Comparison of ENCODE assay signal across 1 cellular context in the genomic region with DNA sequence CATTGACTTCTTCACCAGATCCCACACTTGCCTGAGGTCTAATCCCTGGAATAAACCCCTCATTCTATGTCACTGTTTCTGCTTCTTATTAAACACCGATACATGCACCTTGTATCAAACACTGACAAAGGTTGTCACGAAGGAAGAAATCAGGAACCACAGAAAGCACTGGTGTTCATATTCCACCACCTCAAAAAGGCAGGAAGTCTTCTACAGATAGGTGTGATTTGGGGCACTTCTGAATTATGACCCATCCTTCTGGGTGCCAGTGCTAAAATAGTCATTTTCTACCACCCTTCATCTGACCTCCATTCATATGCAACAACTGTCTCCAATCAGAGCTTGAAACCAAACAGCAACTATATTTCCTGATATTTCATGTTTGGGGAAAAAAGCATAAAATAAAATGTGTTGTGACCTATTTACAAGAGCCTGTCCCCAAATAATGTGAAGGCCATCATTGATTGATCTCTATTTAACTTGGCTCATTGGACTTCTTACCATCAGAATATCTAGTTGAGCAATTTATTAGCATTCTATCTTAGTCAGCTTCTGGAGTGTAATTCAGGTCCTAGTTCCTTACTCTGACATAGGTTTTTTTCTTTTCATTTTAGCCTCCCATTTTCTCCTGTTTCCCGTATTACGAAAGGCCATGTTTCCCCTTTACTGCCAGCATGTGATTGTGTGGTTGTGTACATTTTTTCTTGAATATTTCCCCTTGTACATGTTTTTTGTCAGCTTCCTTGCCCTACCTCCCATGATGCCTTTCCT.
TF ChIP-seq lines count a peak whose summit lies in the region.

No MANE protein-coding gene starts in this region.

TF ChIP-seq in GM12878, 131 proteins besides CTCF, POLR2A, EP300 and RAD21:
- TF ChIP-seq FOS (IDR thresholded peaks at IDR 0.05; ENCODE audit: borderline replicate concordance, extremely low read depth, insufficient read length) (no peak), POLR2AphosphoS5 (IDR thresholded peaks at IDR 0.05; ENCODE audit: low read length) (0 out of 2 replicates have a peak, but pooled peaks have one; percentile 42)
